Comparison of ENCODE assay signal across 8 cellular contexts in genomic region chr7:104982773-104983619, GRCh38. TPM values are rescaled to one million over a fixed set of nuclear protein-coding genes. Genes with fewer than 3 reads are reported as not detected.
DNase-seq lines count a peak whose midpoint lies in the region; ATAC-seq, FAIRE-seq and TF ChIP-seq lines count a peak whose summit lies in the region.

No MANE protein-coding gene starts in this region.

- H3K9ac ChIP-seq in trophoblast cell (ENCODE audit: low read length), result peak overlapping the region; percentile 92

- H3K79me2 ChIP-seq in trophoblast cell (ENCODE audit: control insufficient read depth, insufficient read depth, low read length, poor library complexity), result peaks cover 10% of the 10 kb centered on the region

- peak overlapping the region; percentile 98 for H3K18ac ChIP-seq in trophoblast cell (ENCODE audit: low read length)

- no peak overlapping the region for H2BK12ac ChIP-seq in trophoblast cell (ENCODE audit: low read length)

- H3K4me3 ChIP-seq in heart right ventricle (peak overlapping the region; percentile 34 to 73 (median 60)), esophagus muscularis mucosa (peak overlapping the region; percentile 67 to 73 (median 70)), trophoblast cell (ENCODE audit: low read depth, low read length) (peak overlapping the region; percentile 77)

- peak overlapping the region; percentile 92 for H3K14ac ChIP-seq in trophoblast cell (ENCODE audit: low read length)

- H2BK5ac ChIP-seq in trophoblast cell (ENCODE audit: low read depth, low read length, poor library complexity), result peak overlapping the region; percentile 96

- peaks cover 8 to 93% (median 59%) of the 10 kb centered on the region in 9 donors for H3K4me1 ChIP-seq in heart right ventricle
- peaks cover 48 to 72% (median 52%) of the 10 kb centered on the region in 4 donors for H3K4me1 ChIP-seq in esophagus muscularis mucosa
- peaks cover 8 to 13% of the 10 kb centered on the region in 2 experiments for H3K4me1 ChIP-seq in trophoblast cell (ENCODE audit: control insufficient read depth in 1 of 2, insufficient read depth in 2 of 2, low read length in 2 of 2)

- no peak for TF ChIP-seq POLR2A in esophagus muscularis mucosa (IDR thresholded peaks at IDR 0.05; ENCODE audit: low read depth)
- TF ChIP-seq POLR2A in H54 (IDR thresholded peaks at IDR 0.05; ENCODE audit: low read depth, low read length), result no peak

- TF ChIP-seq CTCF in heart right ventricle (IDR thresholded peaks at IDR 0.05) (no peak), esophagus muscularis mucosa (IDR thresholded peaks at IDR 0.05) (no peak)

- H3K27me3 ChIP-seq in heart right ventricle (no peaks in the 10 kb centered on the region), esophagus muscularis mucosa (no peaks in the 10 kb centered on the region), trophoblast cell (ENCODE audit: insufficient read depth, low read length) (no peaks in the 10 kb centered on the region)

- H3K36me3 ChIP-seq in heart right ventricle, result peaks cover 0 to 22% (median 0%) of the 10 kb centered on the region in 9 donors
- no peaks in the 10 kb centered on the region for H3K36me3 ChIP-seq in esophagus muscularis mucosa
- peaks cover 3 to 7% of the 10 kb centered on the region in 2 experiments for H3K36me3 ChIP-seq in trophoblast cell (ENCODE audit: control insufficient read depth in 1 of 2, insufficient read depth in 2 of 2, low read length in 2 of 2)

- no peak for ATAC-seq in heart right ventricle
- no peak for ATAC-seq in GM18868 (IDR thresholded peaks at IDR 0.05; ENCODE audit: unreplicated experiment)
- no peak for ATAC-seq in HG03565 (IDR thresholded peaks at IDR 0.05; ENCODE audit: unreplicated experiment)

- FAIRE-seq in H54 (lab: Jason Lieb, UNC), result no peak

- 24 to 26% methylated on average over 15 of the region's 15 CpGs for WGBS in heart right ventricle, 2 donors
- 31% methylated on average over 15 of the region's 15 CpGs for WGBS in esophagus muscularis mucosa
- no CpG with 5 or more reads among the region's 15 CpGs for WGBS in trophoblast cell (ENCODE audit: extremely low coverage, insufficient coverage, insufficient read length)

- no peak overlapping the region for H3K23ac ChIP-seq in trophoblast cell (ENCODE audit: low read length)

- intact Hi-C loops in heart right ventricle (cut with DNase I) (loop anchor here in 7 of 10 donors (2.0 to 10.0 kb wide), 11 partner anchors 32 to 354 kb away; partner anchors contain the start of gene KMT2E (in 1 of the 7)), cardiac septum (cut with DNase I) (loop anchor here (2.0 to 5.0 kb wide), 3 partner anchors 38 to 129 kb away; no protein-coding TSS in a partner anchor), esophagus muscularis mucosa (cut with DNase I) (loop anchor here (10.0 kb wide), 2 partner anchors 82 to 122 kb away; no protein-coding TSS in a partner anchor)

- no peak for TF ChIP-seq EP300 in esophagus muscularis mucosa (IDR thresholded peaks at IDR 0.05)

- H2BK120ac ChIP-seq in trophoblast cell (ENCODE audit: insufficient read depth, low read length, poor library complexity), result peak overlapping the region; percentile 74

- H3K27ac ChIP-seq in heart right ventricle (peak overlapping the region; percentile 95 to 99 (median 98)), esophagus muscularis mucosa (replicated peaks in 1 of 4) (peak overlapping the region; percentile 94 to 97 (median 96)), trophoblast cell (ENCODE audit: low read depth, low read length) (peak overlapping the region; percentile 88)

- peak overlapping the region; percentile 35 for H2AFZ ChIP-seq in trophoblast cell (ENCODE audit: insufficient read depth, low read length, poor library complexity)

- DNase-seq in heart right ventricle (no peak), cardiac septum (ENCODE audit: low spot score) (no peak), SHP77 (lab: John Stamatoyannopoulos, UW) (peak; percentile 19 to 35), esophagus muscularis mucosa (ENCODE audit: extremely low spot score) (no peak), trophoblast cell (no peak), H54 (ENCODE audit: insufficient read length, low spot score) (no peak)

- peak overlapping the region; percentile 57 for H3K4me2 ChIP-seq in trophoblast cell (ENCODE audit: low read length)

- H4K12ac ChIP-seq in trophoblast cell (ENCODE audit: low read depth, low read length), result peak overlapping the region; percentile 93

- H3K9me3 ChIP-seq in heart right ventricle (no peaks in the 10 kb centered on the region), esophagus muscularis mucosa (no peaks in the 10 kb centered on the region), trophoblast cell (ENCODE audit: insufficient read depth, low read depth, low read length) (no peaks in the 10 kb centered on the region)

- peak overlapping the region; percentile 89 for H4K91ac ChIP-seq in trophoblast cell (ENCODE audit: low read depth, low read length)

- no peak overlapping the region for H2AK5ac ChIP-seq in trophoblast cell (ENCODE audit: low read length)

- H3K79me1 ChIP-seq in trophoblast cell (ENCODE audit: low read length), result peaks cover 8% of the 10 kb centered on the region

- H4K8ac ChIP-seq in trophoblast cell (ENCODE audit: low read depth, low read length), result peak overlapping the region; percentile 96

- H3K4ac ChIP-seq in trophoblast cell (ENCODE audit: low read depth, low read length), result peak overlapping the region; percentile 75

RNA-seq across cellular contexts. Expression of gene KMT2E, which starts 31.0 kb away (rescaled TPM):
- total RNA-seq in heart right ventricle (10 to 100 TPM; 41.1 to 53.3 (median 47.5) TPM), cardiac septum (65.7 TPM), esophagus muscularis mucosa (100 to 1,000 TPM in 2 of 4 donors, 10 to 100 TPM in 2; 77.0 to 109 (median 94.0) TPM)
- 10 to 100 TPM in 1 of 2 donors, 1 to 10 TPM in 1; 9.4 to 25.2 TPM for polyA plus RNA-seq in heart right ventricle
- 25.0 and 25.8 TPM in 2 replicates for polyA plus RNA-seq in trophoblast cell (2013)

Comparison
In these comparisons a context has a peak if more than half of its experiments do, and no peak if none do; other contexts are left out.
1. DNase-seq: peak in SHP77 (2 of 2); none in heart right ventricle (0 of 2), cardiac septum (single experiment), esophagus muscularis mucosa (single experiment), trophoblast cell (0 of 2) and H54 (single experiment).
2. Peak in every context shown above with its lines, with median percentiles within 50 percentile points of each other: H3K27ac ChIP-seq and H3K4me3 ChIP-seq.